In genomic region chr14:68574461-68574860, GRCh38 we compare ENCODE assay signal across 13 cellular contexts.
"Had no signal": no experiment of that assay in that cellular context is flagged by ENCODE, and none has a peak within 500 bp of the region (broad histone marks: within the 10 kb centered on the region; RNA-seq: fewer than 3 reads in every experiment).

No MANE protein-coding gene starts in this region.

- H3K4me1 Mint-ChIP-seq: activated CD4-positive, alpha-beta T cell treated with anti-CD3 and anti-CD28 coated beads, Interleukin-2, amount 10 ng/mL, durations not matched to agents 7 days and 5 days had no signal

- H3K4me3 Mint-ChIP-seq: activated CD4-positive, alpha-beta T cell treated with anti-CD3 and anti-CD28 coated beads, Interleukin-2, amount 10 ng/mL, durations not matched to agents 7 days and 5 days; activated CD8-positive, alpha-beta T cell treated with anti-CD3 and anti-CD28 coated beads, Interleukin-2, amount 10 ng/mL, durations not matched to agents 7 days and 5 days; activated T-cell treated with anti-CD3 and anti-CD28 coated beads, Interleukin-2, amount 50 U/mL, for 24 hours; mesothelial cell of epicardium; stimulated activated naive CD8-positive, alpha-beta T cell treated with anti-CD3 and anti-CD28 coated beads, Interleukin-15, Interleukin-2, amounts not matched to agents 100 ng/mL and 50 ng/mL, for 24 hours; T-helper 1 cell treated with Interleukin-12 subunit alpha and Interleukin-12 subunit beta and Interleukin-4 antibody, amounts not matched to agents 30 μg/mL and 1 μg/mL, for 36 hours had no signal

- H3K27ac Mint-ChIP-seq: activated CD4-positive, alpha-beta T cell treated with anti-CD3 and anti-CD28 coated beads, Interleukin-2, amount 10 ng/mL, durations not matched to agents 7 days and 5 days; activated CD8-positive, alpha-beta T cell treated with anti-CD3 and anti-CD28 coated beads, Interleukin-2, amount 10 ng/mL, durations not matched to agents 7 days and 5 days; activated T-cell treated with anti-CD3 and anti-CD28 coated beads, Interleukin-2, amount 50 U/mL, for 24 hours; mesothelial cell of epicardium; stimulated activated naive CD8-positive, alpha-beta T cell treated with anti-CD3 and anti-CD28 coated beads, Interleukin-15, Interleukin-2, amounts not matched to agents 100 ng/mL and 50 ng/mL, for 24 hours; T-helper 1 cell treated with Interleukin-12 subunit alpha and Interleukin-12 subunit beta and Interleukin-4 antibody, amounts not matched to agents 30 μg/mL and 1 μg/mL, for 36 hours had no signal

- H3K27ac ChIP-seq: ovary, psoas muscle had no signal

- H3K9me3 Mint-ChIP-seq: activated CD4-positive, alpha-beta T cell treated with anti-CD3 and anti-CD28 coated beads, Interleukin-2, amount 10 ng/mL, durations not matched to agents 7 days and 5 days; activated T-cell treated with anti-CD3 and anti-CD28 coated beads, Interleukin-2, amount 50 U/mL, for 24 hours; stimulated activated naive CD8-positive, alpha-beta T cell treated with anti-CD3 and anti-CD28 coated beads, Interleukin-15, Interleukin-2, amounts not matched to agents 100 ng/mL and 50 ng/mL, for 24 hours; T-helper 1 cell treated with Interleukin-12 subunit alpha and Interleukin-12 subunit beta and Interleukin-4 antibody, amounts not matched to agents 30 μg/mL and 1 μg/mL, for 36 hours had no signal

- ATAC-seq: activated CD8-positive, alpha-beta T cell treated with anti-CD3 and anti-CD28 coated beads, Interleukin-2, amount 10 ng/mL, durations not matched to agents 7 days and 5 days; heart right ventricle; left lung; psoas muscle; right cardiac atrium had no signal

- DNase-seq: activated CD4-positive, alpha-beta T cell treated with anti-CD3 and anti-CD28 coated beads, Interleukin-2, amount 10 ng/mL, durations not matched to agents 7 days and 5 days; activated CD8-positive, alpha-beta T cell treated with anti-CD3 and anti-CD28 coated beads, Interleukin-2, amount 10 ng/mL, durations not matched to agents 7 days and 5 days; activated naive CD4-positive, alpha-beta T cell treated with anti-CD3 and anti-CD28 coated beads, Interleukin-2, amount 50 U/mL, for 16 hours; activated T-cell treated with anti-CD3 and anti-CD28 coated beads, Interleukin-2, amount 50 U/mL, for 24 hours; effector CD8-positive, alpha-beta T cell; heart right ventricle; psoas muscle had no signal

- H3K27me3 Mint-ChIP-seq: activated CD4-positive, alpha-beta T cell treated with anti-CD3 and anti-CD28 coated beads, Interleukin-2, amount 10 ng/mL, durations not matched to agents 7 days and 5 days; activated T-cell treated with anti-CD3 and anti-CD28 coated beads, Interleukin-2, amount 50 U/mL, for 24 hours; stimulated activated naive CD8-positive, alpha-beta T cell treated with anti-CD3 and anti-CD28 coated beads, Interleukin-15, Interleukin-2, amounts not matched to agents 100 ng/mL and 50 ng/mL, for 24 hours had no signal
